Comparison of ENCODE assay signal across 8 cellular contexts in the genomic region with DNA sequence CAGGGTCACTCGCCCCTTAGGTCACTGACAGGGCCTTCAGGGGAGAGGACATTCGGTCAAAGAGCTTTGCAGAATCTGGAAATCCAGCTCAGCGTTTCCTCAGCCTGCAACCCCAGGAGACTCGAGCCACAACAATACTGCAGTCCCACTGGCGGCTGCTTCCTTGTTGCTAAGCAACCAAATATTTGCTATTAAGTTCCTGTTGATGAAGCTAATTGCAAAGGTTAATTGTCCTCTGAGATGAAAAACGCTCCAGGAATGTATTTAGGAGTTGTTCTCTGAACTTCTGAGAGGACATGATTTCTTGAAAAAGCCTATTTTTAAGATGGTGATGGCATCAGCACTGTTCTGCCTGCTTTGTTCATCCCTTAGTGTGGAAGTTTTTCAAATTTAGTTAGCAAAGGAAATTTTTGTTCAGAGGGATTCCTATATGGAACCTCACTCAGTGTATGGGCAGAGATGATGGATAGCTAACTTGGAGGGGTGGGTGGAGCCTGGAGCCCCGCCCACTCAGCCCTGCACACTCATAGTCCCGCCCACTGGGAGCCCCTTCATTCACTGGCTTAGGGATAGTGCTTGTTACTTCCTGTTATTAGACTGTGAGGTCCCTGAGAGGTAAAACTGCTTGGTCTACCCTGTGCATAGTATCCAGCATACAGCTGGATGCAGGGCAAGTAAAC.
DNase-seq lines count a peak whose midpoint lies in the region; ATAC-seq, FAIRE-seq and TF ChIP-seq lines count a peak whose summit lies in the region.

No MANE protein-coding gene starts in this region.

- no peak for FAIRE-seq in kidney (lab: Jason Lieb, UNC)

- peaks cover 14% of the 10 kb centered on the region for H3K9me3 Mint-ChIP-seq in activated naive CD8-positive, alpha-beta T cell treated with anti-CD3 and anti-CD28 coated beads, Interleukin-2, amount 50 U/mL, for 24 hours
- H3K9me3 Mint-ChIP-seq in stimulated activated naive B cell treated with anti-CD40 and anti-IgM and Interleukin-4, amounts not matched to agents 10 μg/mL and 1 μg/mL and 100 μg/mL, for 72 hours: peaks cover 13 to 15% of the 10 kb centered on the region in 2 donors

- H3K27ac ChIP-seq in kidney (ENCODE audit: low read depth in 2 of 2, low read length in 2 of 2): peak overlapping the region; percentile 42 to 77

- H3K4me1 ChIP-seq in kidney (ENCODE audit: control insufficient read depth in 1 of 2, insufficient read depth in 1 of 2, low read depth in 1 of 2, low read length in 2 of 2): peaks cover 11 to 14% of the 10 kb centered on the region in 2 donors

- H3K4me3 Mint-ChIP-seq in activated naive CD8-positive, alpha-beta T cell treated with anti-CD3 and anti-CD28 coated beads, Interleukin-2, amount 50 U/mL, for 24 hours: no peak overlapping the region
- no peak overlapping the region for H3K4me3 Mint-ChIP-seq in stimulated activated naive B cell treated with anti-CD40 and anti-IgM and Interleukin-4, amounts not matched to agents 10 μg/mL and 1 μg/mL and 100 μg/mL, for 72 hours

- no peaks in the 10 kb centered on the region for H3K36me3 Mint-ChIP-seq in activated naive CD8-positive, alpha-beta T cell treated with anti-CD3 and anti-CD28 coated beads, Interleukin-2, amount 50 U/mL, for 24 hours (ENCODE audit: low read depth)
- H3K36me3 Mint-ChIP-seq in stimulated activated naive B cell treated with anti-CD40 and anti-IgM and Interleukin-4, amounts not matched to agents 10 μg/mL and 1 μg/mL and 100 μg/mL, for 72 hours: peaks cover 4 to 11% of the 10 kb centered on the region in 2 donors

- H3K4me1 Mint-ChIP-seq in activated naive CD8-positive, alpha-beta T cell treated with anti-CD3 and anti-CD28 coated beads, Interleukin-2, amount 50 U/mL, for 24 hours: peaks cover 16% of the 10 kb centered on the region
- H3K4me1 Mint-ChIP-seq in stimulated activated naive B cell treated with anti-CD40 and anti-IgM and Interleukin-4, amounts not matched to agents 10 μg/mL and 1 μg/mL and 100 μg/mL, for 72 hours: peaks cover 11 to 25% of the 10 kb centered on the region in 2 donors

- intact Hi-C loops in kidney (cut with DNase I): no loop called here

- no peak for TF ChIP-seq CTCF in kidney (IDR thresholded peaks at IDR 0.05; ENCODE audit: borderline replicate concordance, extremely low read depth, insufficient read depth)

- peak overlapping the region in 1 of 2 donors; percentile 3 for H3K9ac ChIP-seq in kidney (ENCODE audit: low read length in 2 of 2)

- ATAC-seq in GM18519 (IDR thresholded peaks at IDR 0.05; ENCODE audit: low FRiP score, unreplicated experiment): peak; percentile 72
- no peak for ATAC-seq in activated naive CD8-positive, alpha-beta T cell treated with anti-CD3 and anti-CD28 coated beads, Interleukin-2, amount 50 U/mL, for 24 hours
- peak; percentile 87 to 89 for ATAC-seq in stimulated activated naive B cell treated with anti-CD40 and anti-IgM and Interleukin-4, amounts not matched to agents 10 μg/mL and 1 μg/mL and 100 μg/mL, for 72 hours (replicated peaks)

- no peak overlapping the region for H3K27ac Mint-ChIP-seq in activated naive CD8-positive, alpha-beta T cell treated with anti-CD3 and anti-CD28 coated beads, Interleukin-2, amount 50 U/mL, for 24 hours
- H3K27ac Mint-ChIP-seq in stimulated activated naive B cell treated with anti-CD40 and anti-IgM and Interleukin-4, amounts not matched to agents 10 μg/mL and 1 μg/mL and 100 μg/mL, for 72 hours: no peak overlapping the region

- peaks cover 3% of the 10 kb centered on the region for H3K27me3 Mint-ChIP-seq in activated naive CD8-positive, alpha-beta T cell treated with anti-CD3 and anti-CD28 coated beads, Interleukin-2, amount 50 U/mL, for 24 hours
- H3K27me3 Mint-ChIP-seq in stimulated activated naive B cell treated with anti-CD40 and anti-IgM and Interleukin-4, amounts not matched to agents 10 μg/mL and 1 μg/mL and 100 μg/mL, for 72 hours: peaks cover 0 to 8% of the 10 kb centered on the region in 2 donors

- H3K4me3 ChIP-seq in kidney (ENCODE audit: low read length in 2 of 2): no peak overlapping the region

- DNase-seq in AG08395 (ENCODE audit: low spot score) (peak; percentile 34), NAMALWA (ENCODE audit: low spot score) (peak; percentile 90), kidney (peak; percentile 82), SK-N-DZ (ENCODE audit: low spot score) (no peak), HK-2 (ENCODE audit: unreplicated experiment) (no peak)
- DNase-seq in activated naive CD8-positive, alpha-beta T cell treated with anti-CD3 and anti-CD28 coated beads, Interleukin-2, amount 50 U/mL, for 24 hours: peak; percentile 22
- DNase-seq in stimulated activated naive B cell treated with anti-CD40 and anti-IgM and Interleukin-4, amounts not matched to agents 10 μg/mL and 1 μg/mL and 100 μg/mL, for 72 hours: peak; percentile 23

- no peaks in the 10 kb centered on the region for H3K9me3 ChIP-seq in kidney (ENCODE audit: control insufficient read depth in 1 of 2, low read length in 2 of 2)

- no peaks in the 10 kb centered on the region for H3K36me3 ChIP-seq in kidney (ENCODE audit: control insufficient read depth in 1 of 2, insufficient read depth in 2 of 2, low read length in 2 of 2)

Comparison
In these comparisons a context has a peak if more than half of its experiments do, and no peak if none do; other contexts are left out.
1. DNase-seq: peak in AG08395 (single experiment), NAMALWA (single experiment), activated naive CD8-positive, alpha-beta T cell treated with anti-CD3 and anti-CD28 coated beads, Interleukin-2, amount 50 U/mL, for 24 hours (single experiment), kidney (single experiment) and stimulated activated naive B cell treated with anti-CD40 and anti-IgM and Interleukin-4, amounts not matched to agents 10 μg/mL and 1 μg/mL and 100 μg/mL, for 72 hours (single experiment); none in SK-N-DZ (single experiment) and HK-2 (single experiment).